3 cellular contexts compared by ENCODE assay signal in genomic region chr14:61470261-61470953, GRCh38.
TF ChIP-seq lines count a peak whose summit lies in the region.

No MANE protein-coding gene starts in this region.

TF ChIP-seq in liver, 16 proteins besides CTCF, POLR2A, EP300 and RAD21:
- TF ChIP-seq ATF3 (IDR thresholded peaks at IDR 0.05) (no peak), MAX (IDR thresholded peaks at IDR 0.05) (no peak), EGR1 (IDR thresholded peaks at IDR 0.05; ENCODE audit: low read depth in 2 of 2) (no peak), ZBTB33 (IDR thresholded peaks at IDR 0.05) (no peak), NR2F2 (IDR thresholded peaks at IDR 0.05) (no peak), YY1 (IDR thresholded peaks at IDR 0.05) (no peak), HNF4A (conservative IDR thresholded peaks at IDR 0.05) (no peak), FOXA2 (IDR thresholded peaks at IDR 0.05) (no peak), TAF1 (conservative IDR thresholded peaks at IDR 0.05) (no peak), HNF4G (IDR thresholded peaks at IDR 0.05) (no peak), RXRA (IDR thresholded peaks at IDR 0.05) (no peak), JUND (IDR thresholded peaks at IDR 0.05) (no peak)

TF ChIP-seq in HepG2, 621 proteins besides CTCF, POLR2A, EP300 and RAD21 (continued from another document):
- TF ChIP-seq ZFX (CRISPR knock-in tag; IDR thresholded peaks at IDR 0.05; ENCODE audit: low read depth) (no peak), ZNF337 (CRISPR knock-in tag; IDR thresholded peaks at IDR 0.05; ENCODE audit: borderline replicate concordance, low read depth) (no peak), POGK (CRISPR knock-in tag; conservative IDR thresholded peaks at IDR 0.05) (no peak), CHCHD3 (CRISPR knock-in tag; IDR thresholded peaks at IDR 0.05) (no peak), ZNF329 (CRISPR knock-in tag; IDR thresholded peaks at IDR 0.05; ENCODE audit: low read depth) (no peak), HES4 (CRISPR knock-in tag; IDR thresholded peaks at IDR 0.05; ENCODE audit: borderline replicate concordance) (no peak), ZFP36 (IDR thresholded peaks at IDR 0.05; ENCODE audit: borderline replicate concordance, low read depth, low read length, partially characterized antibody) (no peak), CC2D1A (CRISPR knock-in tag; IDR thresholded peaks at IDR 0.05) (no peak), SP140L (CRISPR knock-in tag; IDR thresholded peaks at IDR 0.05; ENCODE audit: borderline replicate concordance) (no peak), PPARG (CRISPR knock-in tag; conservative IDR thresholded peaks at IDR 0.05) (no peak), ZKSCAN5 (CRISPR knock-in tag; IDR thresholded peaks at IDR 0.05) (no peak), ZNF484 (CRISPR knock-in tag; IDR thresholded peaks at IDR 0.05; ENCODE audit: borderline replicate concordance, low read depth) (no peak), ZNF280D (CRISPR knock-in tag; IDR thresholded peaks at IDR 0.05) (no peak), ZNF564 (CRISPR knock-in tag; IDR thresholded peaks at IDR 0.05) (no peak), PRPF4 (IDR thresholded peaks at IDR 0.05; ENCODE audit: low read depth, low read length, poor library complexity, severe bottlenecking) (no peak), MEIS1 (CRISPR knock-in tag; IDR thresholded peaks at IDR 0.05; ENCODE audit: borderline replicate concordance) (no peak), SRY (CRISPR knock-in tag; IDR thresholded peaks at IDR 0.05) (no peak)

TF ChIP-seq in H1, 55 proteins besides CTCF, POLR2A, EP300 and RAD21 (continued from another document):
- no peak for TF ChIP-seq RXRA (IDR thresholded peaks at IDR 0.05; ENCODE audit: insufficient read depth, low read depth, low read length)
- TF ChIP-seq GABPA (IDR thresholded peaks at IDR 0.05; ENCODE audit: borderline replicate concordance, insufficient read depth, low read length): no peak
- no peak for TF ChIP-seq ATF2 (IDR thresholded peaks at IDR 0.05; ENCODE audit: low read length)
TF ChIP-seq in H1: peak in this region for 1.
